In the genomic region with DNA sequence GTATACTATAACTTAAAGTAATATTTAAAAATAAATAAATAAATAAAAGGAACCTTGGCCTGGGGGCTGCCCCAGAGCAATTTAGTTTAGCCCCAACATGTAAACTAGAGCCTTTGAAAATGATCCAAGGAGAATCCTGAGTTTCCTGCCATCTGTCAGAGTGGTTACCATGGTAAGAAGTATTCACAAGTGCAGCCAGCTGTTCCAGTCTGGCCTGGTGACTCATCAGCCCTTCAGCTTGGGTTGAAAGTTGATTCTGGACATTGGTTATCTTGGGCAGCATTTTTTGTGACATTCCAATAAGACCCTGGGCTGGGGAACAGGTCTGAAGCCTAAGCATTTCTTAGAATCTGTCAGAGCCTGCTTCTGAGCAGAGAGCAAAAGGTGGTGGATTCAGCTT, we compare ENCODE assay signal across 10 cellular contexts.
DNase-seq lines count a peak whose midpoint lies in the region; ATAC-seq, FAIRE-seq and TF ChIP-seq lines count a peak whose summit lies in the region.
"Had no signal": no experiment of that assay in that cellular context is flagged by ENCODE, and none has a peak within 500 bp of the region (broad histone marks: within the 10 kb centered on the region; RNA-seq: fewer than 3 reads in every experiment).

No MANE protein-coding gene starts in this region.

- H3K4me3 ChIP-seq in fibroblast of the aortic adventitia (ENCODE audit: low read depth, low read length), result no peak overlapping the region

- H3K4me3 Mint-ChIP-seq in activated CD4-positive, alpha-beta memory T cell treated with anti-CD3 and anti-CD28 coated beads, Interleukin-2, amount 10 ng/mL, durations not matched to agents 7 days and 5 days, result no peak overlapping the region
- H3K4me3 Mint-ChIP-seq: B cell; central memory CD8-positive, alpha-beta T cell had no signal

- peak; percentile 78 for FAIRE-seq in RCC 7860 (lab: Jason Lieb, UNC)

- no peak for ATAC-seq in GM19397 (IDR thresholded peaks at IDR 0.05; ENCODE audit: unreplicated experiment)

- H3K27me3 Mint-ChIP-seq in activated CD4-positive, alpha-beta memory T cell treated with anti-CD3 and anti-CD28 coated beads, Interleukin-2, amount 10 ng/mL, durations not matched to agents 7 days and 5 days, result no peaks in the 10 kb centered on the region
- H3K27me3 Mint-ChIP-seq: B cell; central memory CD8-positive, alpha-beta T cell had no signal

- POLR2A ChIA-PET in activated CD4-positive, alpha-beta memory T cell treated with anti-CD3 and anti-CD28 coated beads, Interleukin-2, amount 10 ng/mL, durations not matched to agents 7 days and 5 days (lab: Charles Lee), result no interaction called here

- no peaks in the 10 kb centered on the region for H3K4me1 Mint-ChIP-seq in activated CD4-positive, alpha-beta memory T cell treated with anti-CD3 and anti-CD28 coated beads, Interleukin-2, amount 10 ng/mL, durations not matched to agents 7 days and 5 days
- H3K4me1 Mint-ChIP-seq: B cell; central memory CD8-positive, alpha-beta T cell had no signal

- no peak for TF ChIP-seq CTCF in fibroblast of the aortic adventitia (IDR thresholded peaks at IDR 0.05; ENCODE audit: insufficient read depth, low read length)

- DNase-seq in NCI-H1694 treated with DMSO at 0.1 percent for 48 hours (lab: John Stamatoyannopoulos, UW) (peak; percentile 41), NCI-H1694 (lab: John Stamatoyannopoulos, UW) (no peak), RCC 7860 (ENCODE audit: low spot score) (peak; percentile 73), fibroblast of the aortic adventitia (ENCODE audit: low read depth) (peak; percentile 86), stromal cell of bone marrow (ENCODE audit: low read depth) (peak; percentile 82), occipital lobe (lab: John Stamatoyannopoulos, UW) (no peak)
- no peak for DNase-seq in activated CD4-positive, alpha-beta memory T cell treated with anti-CD3 and anti-CD28 coated beads, Interleukin-2, amount 10 ng/mL, durations not matched to agents 7 days and 5 days

- no peaks in the 10 kb centered on the region for H3K36me3 Mint-ChIP-seq in activated CD4-positive, alpha-beta memory T cell treated with anti-CD3 and anti-CD28 coated beads, Interleukin-2, amount 10 ng/mL, durations not matched to agents 7 days and 5 days (ENCODE audit: low read depth)

- no peak overlapping the region for H3K27ac Mint-ChIP-seq in activated CD4-positive, alpha-beta memory T cell treated with anti-CD3 and anti-CD28 coated beads, Interleukin-2, amount 10 ng/mL, durations not matched to agents 7 days and 5 days
- H3K27ac Mint-ChIP-seq: B cell had no signal

- CTCF ChIA-PET in activated CD4-positive, alpha-beta memory T cell treated with anti-CD3 and anti-CD28 coated beads, Interleukin-2, amount 10 ng/mL, durations not matched to agents 7 days and 5 days (lab: Charles Lee), result no interaction called here

- no peaks in the 10 kb centered on the region for H3K9me3 Mint-ChIP-seq in activated CD4-positive, alpha-beta memory T cell treated with anti-CD3 and anti-CD28 coated beads, Interleukin-2, amount 10 ng/mL, durations not matched to agents 7 days and 5 days
- H3K9me3 Mint-ChIP-seq: central memory CD8-positive, alpha-beta T cell had no signal

Comparison
In these comparisons a context has a peak if more than half of its experiments do, and no peak if none do; other contexts are left out.
1. DNase-seq: peak in NCI-H1694 treated with DMSO at 0.1 percent for 48 hours (single experiment), RCC 7860 (single experiment), fibroblast of the aortic adventitia (single experiment) and stromal cell of bone marrow (single experiment); none in NCI-H1694 (single experiment), occipital lobe (single experiment) and activated CD4-positive, alpha-beta memory T cell treated with anti-CD3 and anti-CD28 coated beads, Interleukin-2, amount 10 ng/mL, durations not matched to agents 7 days and 5 days (single experiment).